18 cellular contexts compared by ENCODE assay signal in genomic region chr5:136232316-136232715, GRCh38.
DNase-seq lines count a peak whose midpoint lies in the region; ATAC-seq and TF ChIP-seq lines count a peak whose summit lies in the region.
"Had no signal": no experiment of that assay in that cellular context is flagged by ENCODE, and none has a peak within 500 bp of the region (broad histone marks: within the 10 kb centered on the region; RNA-seq: fewer than 3 reads in every experiment).

No MANE protein-coding gene starts in this region.

- H3K4me3 ChIP-seq in GM12865 (ENCODE audit: low read depth, low read length), result no peak overlapping the region
- H3K4me3 ChIP-seq: A549, mucosa of descending colon had no signal

- TF ChIP-seq CTCF in GM12865 (IDR thresholded peaks at IDR 0.05; ENCODE audit: insufficient read depth, low read depth, low read length, missing control alignments), result no peak

- no peaks in the 10 kb centered on the region for H3K4me1 Mint-ChIP-seq in activated naive CD8-positive, alpha-beta T cell treated with anti-CD3 and anti-CD28 coated beads, Interleukin-2, amount 50 U/mL, for 24 hours
- H3K4me1 Mint-ChIP-seq: activated CD4-positive, alpha-beta T cell treated with anti-CD3 and anti-CD28 coated beads, Interleukin-2, amount 10 ng/mL, durations not matched to agents 24 days and 14 days; CD14-positive monocyte had no signal

- no peak overlapping the region for H3K4me3 Mint-ChIP-seq in activated naive CD8-positive, alpha-beta T cell treated with anti-CD3 and anti-CD28 coated beads, Interleukin-2, amount 50 U/mL, for 24 hours
- H3K4me3 Mint-ChIP-seq: activated CD4-positive, alpha-beta T cell treated with anti-CD3 and anti-CD28 coated beads, Interleukin-2, amount 10 ng/mL, durations not matched to agents 24 days and 14 days; activated naive CD8-positive, alpha-beta T cell; CD14-positive monocyte; dendritic cell treated with granulocyte-macrophage colony-stimulating factor and Interleukin-4, amounts not matched to agents 40 ng/mL and 50 ng/mL, for 4 days had no signal

- ATAC-seq in GM19023 (IDR thresholded peaks at IDR 0.05; ENCODE audit: unreplicated experiment) (peak; percentile 78), HG02610 (IDR thresholded peaks at IDR 0.05; ENCODE audit: unreplicated experiment) (peak; percentile 87), HG03095 (IDR thresholded peaks at IDR 0.05; ENCODE audit: unreplicated experiment) (peak; percentile 61)
- no peak for ATAC-seq in activated naive CD8-positive, alpha-beta T cell treated with anti-CD3 and anti-CD28 coated beads, Interleukin-2, amount 50 U/mL, for 24 hours
- ATAC-seq: A549, mucosa of descending colon, Panc1 had no signal

- peaks cover 8% of the 10 kb centered on the region for H3K27me3 Mint-ChIP-seq in activated naive CD8-positive, alpha-beta T cell treated with anti-CD3 and anti-CD28 coated beads, Interleukin-2, amount 50 U/mL, for 24 hours

- DNase-seq in GM12865 (ENCODE audit: low read depth) (peak; percentile 59), NCI-H510A (lab: John Stamatoyannopoulos, UW) (no peak), NCI-H526 (lab: John Stamatoyannopoulos, UW) (no peak)
- DNase-seq in activated naive CD8-positive, alpha-beta T cell treated with anti-CD3 and anti-CD28 coated beads, Interleukin-2, amount 50 U/mL, for 24 hours, result no peak
- DNase-seq in stimulated activated CD4-positive, alpha-beta T cell treated with anti-CD3 and anti-CD28 coated beads, Interleukin-15, amount 100 ng/mL, for 24 hours, result no peak
- DNase-seq: activated CD4-positive, alpha-beta T cell treated with anti-CD3 and anti-CD28 coated beads, Interleukin-2, amount 10 ng/mL, durations not matched to agents 24 days and 14 days; DMS53; mucosa of descending colon; NCI-H2081 treated with DMSO at 0.1 percent for 48 hours; NCI-H526 treated with DMSO at 0.1 percent for 48 hours had no signal

- H3K27ac Mint-ChIP-seq in activated naive CD8-positive, alpha-beta T cell treated with anti-CD3 and anti-CD28 coated beads, Interleukin-2, amount 50 U/mL, for 24 hours, result no peak overlapping the region
- H3K27ac Mint-ChIP-seq: activated CD4-positive, alpha-beta T cell treated with anti-CD3 and anti-CD28 coated beads, Interleukin-2, amount 10 ng/mL, durations not matched to agents 24 days and 14 days; activated naive CD8-positive, alpha-beta T cell; CD14-positive monocyte; dendritic cell treated with granulocyte-macrophage colony-stimulating factor and Interleukin-4, amounts not matched to agents 40 ng/mL and 50 ng/mL, for 4 days had no signal

- H3K36me3 Mint-ChIP-seq in activated naive CD8-positive, alpha-beta T cell treated with anti-CD3 and anti-CD28 coated beads, Interleukin-2, amount 50 U/mL, for 24 hours (ENCODE audit: low read depth), result no peaks in the 10 kb centered on the region
- H3K36me3 Mint-ChIP-seq: activated naive CD8-positive, alpha-beta T cell; CD14-positive monocyte had no signal

- no peaks in the 10 kb centered on the region for H3K9me3 Mint-ChIP-seq in activated naive CD8-positive, alpha-beta T cell treated with anti-CD3 and anti-CD28 coated beads, Interleukin-2, amount 50 U/mL, for 24 hours
- H3K9me3 Mint-ChIP-seq: activated CD4-positive, alpha-beta T cell treated with anti-CD3 and anti-CD28 coated beads, Interleukin-2, amount 10 ng/mL, durations not matched to agents 24 days and 14 days; dendritic cell treated with granulocyte-macrophage colony-stimulating factor and Interleukin-4, amounts not matched to agents 40 ng/mL and 50 ng/mL, for 4 days had no signal
